Comparison of ENCODE assay signal across 20 cellular contexts in genomic region chr2:92074549-92074898, GRCh38.
"Had no signal": no experiment of that assay in that cellular context is flagged by ENCODE, and none has a peak within 500 bp of the region (broad histone marks: within the 10 kb centered on the region; RNA-seq: fewer than 3 reads in every experiment).

No MANE protein-coding gene starts in this region.

- H3K27me3 Mint-ChIP-seq: activated CD4-positive, alpha-beta T cell treated with anti-CD3 and anti-CD28 coated beads, Interleukin-2, amount 10 ng/mL, durations not matched to agents 7 days and 5 days; activated CD8-positive, alpha-beta T cell treated with anti-CD3 and anti-CD28 coated beads for 36 hours; activated naive CD8-positive, alpha-beta T cell treated with anti-CD3 and anti-CD28 coated beads, Interleukin-2, amount 10 ng/mL, durations not matched to agents 7 days and 5 days; T-cell had no signal

- H3K4me3 Mint-ChIP-seq: activated CD8-positive, alpha-beta T cell treated with anti-CD3 and anti-CD28 coated beads for 36 hours; activated naive CD8-positive, alpha-beta T cell treated with anti-CD3 and anti-CD28 coated beads, Interleukin-2, amount 10 ng/mL, durations not matched to agents 7 days and 5 days; nephron; T-cell; T-helper 2 cell treated with Interferon-gamma antibody and Interleukin-4, amounts not matched to agents 5 μg/mL and 100 μg/mL, for 36 hours had no signal

- FAIRE-seq: frontal cortex had no signal

- H3K27me3 ChIP-seq: breast epithelium, colonic mucosa, neutrophil had no signal

- H3K27ac ChIP-seq: breast epithelium, colonic mucosa, esophagus muscularis mucosa, neutrophil, parathyroid adenoma, VCaP had no signal

- H3K4me3 ChIP-seq: breast epithelium, colonic mucosa, esophagus muscularis mucosa had no signal

- DNase-seq: activated CD4-positive, alpha-beta T cell treated with anti-CD3 and anti-CD28 coated beads, Interleukin-2, amount 10 ng/mL, durations not matched to agents 7 days and 5 days; activated CD4-positive, CD25-positive, alpha-beta regulatory T cell treated with anti-CD3 and anti-CD28 coated beads, Interleukin-2, amount 50 U/mL, for 72 hours; activated CD8-positive, alpha-beta T cell treated with anti-CD3 and anti-CD28 coated beads for 36 hours; activated naive CD4-positive, alpha-beta T cell; activated naive CD8-positive, alpha-beta T cell treated with anti-CD3 and anti-CD28 coated beads, Interleukin-2, amount 10 ng/mL, durations not matched to agents 7 days and 5 days; amniotic stem cell; colonic mucosa; hippocampal formation; mesenchymal stem cell; stimulated activated CD4-positive, alpha-beta T cell treated with anti-CD3 and anti-CD28 coated beads, Interleukin-4, amount 100 ng/mL, for 24 hours; stimulated activated naive CD4-positive, alpha-beta T cell treated with Interleukin-2 at 50 U/mL for 16 hours; T-cell had no signal

- H3K36me3 ChIP-seq: breast epithelium, colonic mucosa, esophagus muscularis mucosa, neutrophil had no signal

- H3K9ac ChIP-seq: parathyroid adenoma had no signal

- H3K27ac Mint-ChIP-seq: activated CD4-positive, alpha-beta T cell treated with anti-CD3 and anti-CD28 coated beads, Interleukin-2, amount 10 ng/mL, durations not matched to agents 7 days and 5 days; activated CD8-positive, alpha-beta T cell treated with anti-CD3 and anti-CD28 coated beads for 36 hours; activated naive CD8-positive, alpha-beta T cell treated with anti-CD3 and anti-CD28 coated beads, Interleukin-2, amount 10 ng/mL, durations not matched to agents 7 days and 5 days; nephron; T-cell; T-helper 2 cell treated with Interferon-gamma antibody and Interleukin-4, amounts not matched to agents 5 μg/mL and 100 μg/mL, for 36 hours had no signal

- H3K9me3 ChIP-seq: colonic mucosa, neutrophil had no signal

- H3K4me1 ChIP-seq: breast epithelium, colonic mucosa, esophagus muscularis mucosa, parathyroid adenoma had no signal

- H3K36me3 Mint-ChIP-seq: T-cell had no signal

- H3K4me1 Mint-ChIP-seq: activated CD4-positive, alpha-beta T cell treated with anti-CD3 and anti-CD28 coated beads, Interleukin-2, amount 10 ng/mL, durations not matched to agents 7 days and 5 days; activated naive CD8-positive, alpha-beta T cell treated with anti-CD3 and anti-CD28 coated beads, Interleukin-2, amount 10 ng/mL, durations not matched to agents 7 days and 5 days; nephron; T-cell had no signal
